23 cellular contexts compared by ENCODE assay signal in the genomic region with DNA sequence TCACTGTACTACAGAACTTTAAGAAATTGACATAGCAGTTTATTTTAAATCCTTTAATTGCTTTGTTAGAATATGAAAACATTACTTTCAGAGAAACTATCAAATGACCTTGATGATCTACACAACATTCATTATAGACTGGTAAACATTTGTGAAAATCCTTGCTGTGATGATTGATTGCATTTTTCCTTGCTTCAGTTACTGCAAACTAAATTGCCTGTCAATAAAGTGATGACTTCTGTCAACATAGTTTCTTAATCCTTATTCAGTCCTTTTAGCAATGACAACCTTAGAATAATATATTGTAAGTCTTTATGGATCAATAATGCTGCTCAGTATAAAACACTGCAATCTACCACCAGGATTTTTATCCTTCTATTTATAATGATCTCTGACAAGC.
"Had no signal": no experiment of that assay in that cellular context is flagged by ENCODE, and none has a peak within 500 bp of the region (broad histone marks: within the 10 kb centered on the region; RNA-seq: fewer than 3 reads in every experiment).

No MANE protein-coding gene starts in this region.

- H3K27me3 Mint-ChIP-seq: naive B cell had no signal

- H3K9me3 ChIP-seq: esophagus muscularis mucosa, gastroesophageal sphincter, left lung, lower lobe of right lung, mucosa of descending colon had no signal

- H3K27ac Mint-ChIP-seq: mesothelial cell of epicardium, naive B cell had no signal

- FAIRE-seq: endothelial cell of umbilical vein, frontal cortex, keratinocyte had no signal

- H3K36me3 ChIP-seq: esophagus muscularis mucosa, gastroesophageal sphincter, heart left ventricle, left lung, lower lobe of right lung had no signal

- H3K4me3 Mint-ChIP-seq: immature natural killer cell, mesothelial cell of epicardium, naive B cell had no signal

- H3K4me1 ChIP-seq: foreskin keratinocyte, left lung, lower lobe of right lung had no signal

- H2AFZ ChIP-seq: hepatocyte had no signal

- DNase-seq: dermis blood vessel endothelial cell; dorsolateral prefrontal cortex; effector CD4-positive, alpha-beta T cell; effector memory CD4-positive, alpha-beta T cell; foreskin keratinocyte; heart left ventricle; hypothalamus; immature natural killer cell; left cardiac atrium; left lung; left ventricle myocardium superior; lower lobe of right lung; mesenchymal stem cell; mucosa of descending colon; naive B cell had no signal

- H3K27me3 ChIP-seq: dorsolateral prefrontal cortex, esophagus muscularis mucosa, foreskin keratinocyte, gastroesophageal sphincter, heart left ventricle, hepatocyte, left lung had no signal

- H3K4me2 ChIP-seq: hepatocyte had no signal

- H3K27ac ChIP-seq: coronary artery, dorsolateral prefrontal cortex, esophagus muscularis mucosa, foreskin keratinocyte, gastroesophageal sphincter, heart left ventricle, hepatocyte, left lung, lower lobe of right lung had no signal

- H3K4me3 ChIP-seq: coronary artery, dorsolateral prefrontal cortex, esophagus muscularis mucosa, gastroesophageal sphincter, heart left ventricle, hepatocyte, left lung, lower lobe of right lung, mucosa of descending colon had no signal
